Comparison of ENCODE assay signal across 8 cellular contexts in the genomic region with DNA sequence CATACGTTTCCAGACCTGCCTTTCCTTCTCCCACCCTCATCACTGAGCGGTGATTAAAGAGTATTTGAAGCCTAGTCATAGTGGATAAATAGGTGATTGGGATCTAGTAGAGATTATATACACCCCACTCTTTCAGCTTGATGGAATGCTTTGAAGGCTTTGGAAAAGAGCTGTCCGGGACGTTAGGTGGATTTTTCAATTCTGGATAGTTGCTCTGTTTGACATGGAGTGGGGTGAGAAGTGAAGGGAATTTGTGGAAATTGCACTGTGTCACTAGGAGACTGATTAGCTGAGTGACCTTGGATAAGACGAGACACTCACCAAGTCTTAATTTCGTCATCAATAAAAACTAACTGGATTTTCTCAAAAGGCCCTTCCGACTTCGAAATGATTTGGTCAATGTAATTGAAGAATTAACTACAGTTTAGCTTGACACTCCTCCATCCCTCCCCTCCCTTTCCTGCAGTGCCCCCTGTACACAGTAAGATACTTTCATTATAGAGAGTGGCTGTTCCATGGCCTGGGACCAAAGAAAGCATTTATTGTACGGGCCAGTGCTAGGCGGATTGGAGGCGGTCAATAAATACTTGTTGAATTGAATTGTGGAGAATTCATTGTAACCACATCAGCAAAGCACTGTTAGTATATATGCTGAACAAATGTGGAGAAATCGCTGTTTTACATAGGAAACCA. TPM values are rescaled to one million over a fixed set of nuclear protein-coding genes. Genes with fewer than 3 reads are reported as not detected.
DNase-seq lines count a peak whose midpoint lies in the region; ATAC-seq and TF ChIP-seq lines count a peak whose summit lies in the region.

No MANE protein-coding gene starts in this region.

- peaks cover 12% of the 10 kb centered on the region for H3K4me1 ChIP-seq in HUES6 (ENCODE audit: control insufficient read depth, insufficient read depth, low read length)
- peaks cover 0 to 26% (median 25%) of the 10 kb centered on the region in 5 donors for H3K4me1 ChIP-seq in subcutaneous abdominal adipose tissue (ENCODE audit: control insufficient read depth in 5 of 5, insufficient read depth in 5 of 5, low read length in 5 of 5)

- peaks cover 3% of the 10 kb centered on the region for H3K27me3 ChIP-seq in AG04450 (ENCODE audit: control insufficient read depth, insufficient read depth, low read length)
- H3K27me3 ChIP-seq in HUES6 (ENCODE audit: control insufficient read depth, insufficient read depth, low read length) = no peaks in the 10 kb centered on the region; the same call in 1 of the 2 replicates
- H3K27me3 ChIP-seq in brain microvascular endothelial cell (replicated peaks) = no peaks in the 10 kb centered on the region
- H3K27me3 ChIP-seq in subcutaneous abdominal adipose tissue (ENCODE audit: control insufficient read depth in 5 of 5, insufficient read depth in 4 of 5, low read length in 5 of 5) = no peaks in the 10 kb centered on the region

- ATAC-seq in left lobe of liver (peak; percentile 17), HG02973 (IDR thresholded peaks at IDR 0.05; ENCODE audit: unreplicated experiment) (no peak)

- TF ChIP-seq CTCF in AG04450 (IDR thresholded peaks at IDR 0.05; ENCODE audit: low read depth, low read length) = 0 out of 2 replicates have a peak, but pooled peaks have one; percentile 10
- TF ChIP-seq CTCF in brain microvascular endothelial cell (IDR thresholded peaks at IDR 0.05; ENCODE audit: low read depth, low read length, missing control alignments) = peak; percentile 15

- peak overlapping the region; percentile 71 for H3K4me3 ChIP-seq in AG04450 (ENCODE audit: low read depth, low read length)
- H3K4me3 ChIP-seq in HUES6 (ENCODE audit: low read depth, low read length) = peak overlapping the region; percentile 97
- H3K4me3 ChIP-seq in brain microvascular endothelial cell (ENCODE audit: low read depth, low read length) = peak overlapping the region; percentile 91
- H3K4me3 ChIP-seq in subcutaneous abdominal adipose tissue (ENCODE audit: low read depth in 1 of 5, low read length in 5 of 5) = peak overlapping the region; percentile 85 to 98 (median 91)

- POLR2A ChIA-PET in AG04450 (lab: Yijun Ruan, JAX) = interaction anchor here (0.7 kb wide), 1 partner anchor 34 kb away, joined by 3 read pairs; no protein-coding TSS in a partner anchor

- peak overlapping the region; percentile 78 for H3K27ac ChIP-seq in AG04450 (ENCODE audit: low read depth, low read length)
- H3K27ac ChIP-seq in HUES6 (ENCODE audit: low read depth, low read length) = peak overlapping the region; percentile 91; the same call in 1 of the 2 replicates
- H3K27ac ChIP-seq in brain microvascular endothelial cell = peak overlapping the region; percentile 93
- peak overlapping the region; percentile 93 for H3K27ac ChIP-seq in subcutaneous abdominal adipose tissue (ENCODE audit: low read depth, low read length)

- in situ Hi-C loops in brain microvascular endothelial cell (cut with HindIII; ENCODE audit: low pct_ligation_motif_present, low sequenced_read_pairs) = no loop called here

- no peak for DNase-seq in AG04450 (ENCODE audit: low read depth, low spot score)
- DNase-seq in brain microvascular endothelial cell = peak; percentile 9
- DNase-seq in left lobe of liver (ENCODE audit: low spot score) = peak; percentile 43
- no peak for DNase-seq in HuH-7 (ENCODE audit: low spot score)
- no peak for DNase-seq in RPMI8226

- H3K9me3 ChIP-seq in AG04450 (ENCODE audit: control insufficient read depth, insufficient read depth, low read length) (no peaks in the 10 kb centered on the region; the same call in 1 of the 2 replicates), HUES6 (ENCODE audit: control insufficient read depth, insufficient read depth, low read depth, low read length) (no peaks in the 10 kb centered on the region), subcutaneous abdominal adipose tissue (ENCODE audit: control insufficient read depth in 5 of 5, low read length in 5 of 5) (no peaks in the 10 kb centered on the region)

- CTCF ChIA-PET in AG04450 (lab: Charles Lee) = interaction anchor here (0.6 to 1.8 kb wide), 5 partner anchors 9 to 371 kb away, joined by 3 to 7 read pairs (median 3); no protein-coding TSS in a partner anchor

- H3K36me3 ChIP-seq in HUES6 (ENCODE audit: control insufficient read depth, insufficient read depth, low read length) = peaks cover 9% of the 10 kb centered on the region
- H3K36me3 ChIP-seq in brain microvascular endothelial cell (replicated peaks) = peaks cover 7% of the 10 kb centered on the region
- peaks cover 0 to 5% (median 0%) of the 10 kb centered on the region in 5 donors for H3K36me3 ChIP-seq in subcutaneous abdominal adipose tissue (ENCODE audit: control insufficient read depth in 5 of 5, insufficient read depth in 5 of 5, low read length in 5 of 5)

- H3K9ac ChIP-seq in HUES6 (ENCODE audit: low read length) = peak overlapping the region; percentile 94
- H3K9ac ChIP-seq in subcutaneous abdominal adipose tissue (ENCODE audit: low read length in 5 of 5) = peak overlapping the region; percentile 93 to 100 (median 99)

RNA-seq across cellular contexts. Expression of a gene that starts 1.0 kb away (rescaled TPM):
- 36.8 and 42.7 TPM in 2 replicates for polyA plus RNA-seq in AG04450 (2011; rRNA removed)
- polyA minus RNA-seq in AG04450 (2011; rRNA and poly(A)+ RNA removed) = 120 and 151 TPM in 2 replicates
- 99.9 TPM for total RNA-seq in left lobe of liver

RNA-seq across cellular contexts. Expression of a gene that starts 33.2 kb away (rescaled TPM):
- polyA plus RNA-seq in AG04450 (2011; rRNA removed) = 13.9 and 15.2 TPM in 2 replicates
- polyA minus RNA-seq in AG04450 (2011; rRNA and poly(A)+ RNA removed) = 11.4 and 11.9 TPM in 2 replicates
- 7.7 TPM for total RNA-seq in left lobe of liver

RNA-seq across cellular contexts. Expression of a gene that starts 40.5 kb away (rescaled TPM):
- not detected in 2 replicates for polyA plus RNA-seq in AG04450 (2011; rRNA removed)
- polyA minus RNA-seq in AG04450 (2011; rRNA and poly(A)+ RNA removed) = not detected in 2 replicates
- 2,337 TPM for total RNA-seq in left lobe of liver

Comparison
In these comparisons a context has a peak if more than half of its experiments do, and no peak if none do; other contexts are left out.
1. DNase-seq: peak in brain microvascular endothelial cell (single experiment) and left lobe of liver (single experiment); none in AG04450 (single experiment), HuH-7 (single experiment) and RPMI8226 (single experiment).
2. Peak in every context shown above with its lines, with median percentiles within 50 percentile points of each other: H3K27ac ChIP-seq and H3K4me3 ChIP-seq.